7 cellular contexts compared by ENCODE assay signal in the genomic region with DNA sequence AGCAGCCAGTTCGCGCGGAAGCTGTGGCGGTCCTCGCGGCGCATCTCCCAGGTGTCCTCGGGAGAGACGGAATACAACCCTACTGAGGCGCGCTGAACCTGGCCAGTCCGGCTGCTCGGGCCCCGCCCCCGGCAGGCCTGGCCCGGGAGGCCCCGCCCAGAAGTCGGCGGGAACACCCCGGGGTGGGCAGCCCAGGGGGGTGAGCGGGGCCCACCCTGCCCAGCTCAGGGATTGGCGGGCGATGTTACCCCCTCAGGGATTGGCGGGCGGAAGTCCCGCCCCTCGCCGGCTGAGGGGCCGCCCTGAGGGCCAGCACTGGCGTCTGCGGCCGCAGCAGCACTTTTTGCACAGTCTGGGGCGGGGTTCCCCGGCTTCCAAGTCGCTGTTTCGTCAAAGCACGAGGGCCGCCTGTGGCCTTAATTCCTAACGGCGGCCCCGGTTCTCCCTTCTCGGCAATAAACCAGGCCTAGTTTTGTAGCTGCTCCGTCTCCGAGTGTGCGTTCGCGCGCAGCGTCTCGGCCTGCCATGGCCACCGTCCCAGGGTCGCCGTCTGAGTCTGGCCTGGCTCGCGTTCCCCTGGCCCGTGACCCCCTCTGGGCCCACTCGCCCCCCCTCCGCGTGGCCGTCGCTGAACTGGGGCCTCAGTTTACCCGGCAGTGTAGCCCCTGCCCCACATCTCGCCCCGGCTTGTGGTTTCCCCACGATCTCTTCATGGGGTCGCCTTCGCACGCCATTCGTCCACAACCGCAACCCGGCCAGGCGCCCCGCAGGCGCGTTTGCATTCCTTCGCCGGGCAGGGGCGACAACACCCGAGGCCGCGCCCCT. TPM values are rescaled to one million over a fixed set of nuclear protein-coding genes. Genes with fewer than 3 reads are reported as not detected.
DNase-seq lines count a peak whose midpoint lies in the region; ATAC-seq and TF ChIP-seq lines count a peak whose summit lies in the region.

No MANE protein-coding gene starts in this region.

- H2BK12ac ChIP-seq in trophoblast cell (ENCODE audit: low read length) = no peak overlapping the region

- H3K9ac ChIP-seq in trophoblast cell (ENCODE audit: low read length) = peak overlapping the region; percentile 67

- intact Hi-C loops in cardiac septum (cut with DNase I) (no loop called here), transverse colon (cut with DNase I; ENCODE audit: low total_unique reads) (loop anchor here (10.0 kb wide), 1 partner anchor 155 kb away; the partner anchor contains the start of gene SETD2)

- H3K4ac ChIP-seq in trophoblast cell (ENCODE audit: low read depth, low read length) = peak overlapping the region; percentile 22

- H3K4me2 ChIP-seq in trophoblast cell (ENCODE audit: low read length) = peak overlapping the region; percentile 62

- H2BK120ac ChIP-seq in trophoblast cell (ENCODE audit: insufficient read depth, low read length, poor library complexity) = peak overlapping the region; percentile 12

- WGBS in trophoblast cell (ENCODE audit: extremely low coverage, insufficient coverage, insufficient read length) = no CpG with 5 or more reads among the region's 81 CpGs
- 49% methylated on average over 69 of the region's 81 CpGs; no CpG with 5 or more reads in 1 of the 2 donors for WGBS in transverse colon (ENCODE audit: low coverage in 1 of 2), 2 donors

- peak overlapping the region; percentile 75 for H4K8ac ChIP-seq in trophoblast cell (ENCODE audit: low read depth, low read length)

- DNase-seq in SK-N-DZ (ENCODE audit: low spot score) = peak; percentile 71
- DNase-seq in activated naive CD8-positive, alpha-beta T cell treated with anti-CD3 and anti-CD28 coated beads, Interleukin-2, amount 50 U/mL, for 16 hours (ENCODE audit: low read depth, low spot score) = peak; percentile 55
- DNase-seq in cardiac septum (ENCODE audit: low spot score) = peak; percentile 94
- peak; percentile 84 to 85 for DNase-seq in trophoblast cell
- DNase-seq in transverse colon = peak; percentile 85

- H3K4me1 ChIP-seq in trophoblast cell (ENCODE audit: control insufficient read depth in 1 of 2, insufficient read depth in 2 of 2, low read length in 2 of 2) (peaks cover 5 to 10% of the 10 kb centered on the region in 2 experiments), transverse colon (peaks cover 0 to 10% (median 3%) of the 10 kb centered on the region in 4 donors)

- no peak overlapping the region for H3K23ac ChIP-seq in trophoblast cell (ENCODE audit: low read length)

- H3K4me3 ChIP-seq in trophoblast cell (ENCODE audit: low read depth, low read length) = peak overlapping the region; percentile 66
- peak overlapping the region; percentile 5 to 52 (median 44) for H3K4me3 ChIP-seq in transverse colon

- peak overlapping the region; percentile 14 for H2AFZ ChIP-seq in trophoblast cell (ENCODE audit: insufficient read depth, low read length, poor library complexity)

- H3K79me2 ChIP-seq in trophoblast cell (ENCODE audit: control insufficient read depth, insufficient read depth, low read length, poor library complexity) = peaks cover 3% of the 10 kb centered on the region

- TF ChIP-seq POLR2A in transverse colon (IDR thresholded peaks at IDR 0.05) = peak; percentile 59

- no peak for TF ChIP-seq EP300 in transverse colon (IDR thresholded peaks at IDR 0.05; ENCODE audit: low read depth)

- H3K36me3 ChIP-seq in trophoblast cell (ENCODE audit: control insufficient read depth in 1 of 2, insufficient read depth in 2 of 2, low read length in 2 of 2) (peaks cover 44 to 50% of the 10 kb centered on the region in 2 experiments), transverse colon (no peaks in the 10 kb centered on the region)

- TF ChIP-seq CTCF in transverse colon (IDR thresholded peaks at IDR 0.05) = no peak

- H3K27ac ChIP-seq in trophoblast cell (ENCODE audit: low read depth, low read length) (peak overlapping the region; percentile 73), transverse colon (peak overlapping the region; percentile 80 to 86 (median 83))

- peaks cover 6% of the 10 kb centered on the region for H3K79me1 ChIP-seq in trophoblast cell (ENCODE audit: low read length)

- peak; percentile 89 for ATAC-seq in GM18909 (IDR thresholded peaks at IDR 0.05; ENCODE audit: poor library complexity, unreplicated experiment)
- ATAC-seq in HG03103 (IDR thresholded peaks at IDR 0.05; ENCODE audit: low read depth, unreplicated experiment) = peak; percentile 58

- peak overlapping the region; percentile 50 for H3K18ac ChIP-seq in trophoblast cell (ENCODE audit: low read length)

- peak overlapping the region; percentile 52 for H4K91ac ChIP-seq in trophoblast cell (ENCODE audit: low read depth, low read length)

- H3K27me3 ChIP-seq in trophoblast cell (ENCODE audit: insufficient read depth, low read length) (no peaks in the 10 kb centered on the region), transverse colon (no peaks in the 10 kb centered on the region)

- H3K9me3 ChIP-seq in trophoblast cell (ENCODE audit: insufficient read depth, low read depth, low read length) = peaks cover 5% of the 10 kb centered on the region
- H3K9me3 ChIP-seq in transverse colon = no peaks in the 10 kb centered on the region

- in situ Hi-C loops in transverse colon (cut with MboI; ENCODE audit: low pct_ligation_motif_present in 1 of 4, low pct_unique_long_range_greater_than_20kb in 1 of 4, low sequenced_read_pairs in 3 of 4) = loop anchor here in 3 of 4 donors (25.0 kb wide), 2 partner anchors 153 to 297 kb away; partner anchors contain the start of genes PRSS50 (in 2 of the 3), TMIE (in 2 of the 3) and SETD2 (in 1 of the 3)

- peak overlapping the region; percentile 8 for H2AK5ac ChIP-seq in trophoblast cell (ENCODE audit: low read length)

- H4K12ac ChIP-seq in trophoblast cell (ENCODE audit: low read depth, low read length) = peak overlapping the region; percentile 51

- peak overlapping the region; percentile 28 for H2BK5ac ChIP-seq in trophoblast cell (ENCODE audit: low read depth, low read length, poor library complexity)

- H3K14ac ChIP-seq in trophoblast cell (ENCODE audit: low read length) = peak overlapping the region; percentile 63

RNA-seq across cellular contexts. Expression of gene NBEAL2, which starts 30.0 kb away (rescaled TPM):
- 16.6 and 28.4 TPM in 2 replicates for polyA plus RNA-seq in SK-N-DZ (2014; cell fraction: cytosol; rRNA removed)
- 172 and 188 TPM in 2 replicates for polyA plus RNA-seq in SK-N-DZ (2014; cell fraction: nucleus; rRNA removed)
- total RNA-seq in cardiac septum (14.2 TPM), transverse colon (100 to 1,000 TPM in 2 of 4 donors, 10 to 100 TPM in 2; 81.1 to 163 (median 122) TPM)
- polyA plus RNA-seq in trophoblast cell (2013) = 18.1 and 18.9 TPM in 2 replicates

RNA-seq across cellular contexts. Expression of gene CCDC12, which starts 32.9 kb away (rescaled TPM):
- polyA plus RNA-seq in SK-N-DZ (2014; cell fraction: cytosol; rRNA removed) = 35.9 and 41.7 TPM in 2 replicates
- 17.9 and 25.1 TPM in 2 replicates for polyA plus RNA-seq in SK-N-DZ (2014; cell fraction: nucleus; rRNA removed)
- total RNA-seq in cardiac septum = 35.6 TPM
- polyA plus RNA-seq in trophoblast cell (2013) = 47.9 and 48.1 TPM in 2 replicates
- total RNA-seq in transverse colon = 10 to 100 TPM; 50.1 to 72.9 (median 53.0) TPM

Comparison
In these comparisons a context has a peak if more than half of its experiments do, and no peak if none do; other contexts are left out.
1. Peak in every context shown above with its lines: DNase-seq, ATAC-seq, H3K4me3 ChIP-seq and H3K27ac ChIP-seq.